In the genomic region with DNA sequence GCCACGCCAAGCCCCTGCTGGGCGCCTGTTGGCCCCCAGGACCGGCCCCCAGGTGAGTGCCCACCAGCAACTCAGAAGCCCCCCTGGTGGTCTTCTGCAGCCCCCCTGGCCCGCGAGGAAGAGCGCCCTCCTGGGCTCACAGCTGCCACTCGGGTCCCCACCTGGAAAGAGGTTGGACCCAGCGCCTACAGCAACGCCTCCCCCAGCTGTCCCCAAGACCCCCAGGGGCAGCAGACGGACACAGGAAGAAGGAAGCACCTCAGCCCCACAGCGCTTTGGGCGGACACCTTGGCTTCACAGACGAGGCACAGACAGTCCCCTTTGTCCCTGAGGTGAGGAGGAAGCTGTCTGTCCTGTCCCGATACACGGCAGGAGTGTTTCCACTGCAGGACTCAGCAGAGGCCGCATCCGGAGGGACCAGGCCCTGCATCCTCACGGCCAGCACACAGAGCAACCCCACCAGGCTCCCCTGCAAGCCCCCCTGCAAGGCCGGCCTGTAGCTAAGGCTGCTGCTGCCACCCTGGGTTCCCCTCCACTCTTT, we compare ENCODE assay signal across 12 cellular contexts.
"Had no signal": no experiment of that assay in that cellular context is flagged by ENCODE, and none has a peak within 500 bp of the region (broad histone marks: within the 10 kb centered on the region; RNA-seq: fewer than 3 reads in every experiment).

No MANE protein-coding gene starts in this region.

- DNase-seq: activated CD4-positive, alpha-beta memory T cell treated with anti-CD3 and anti-CD28 coated beads, Interleukin-2, amount 10 ng/mL, durations not matched to agents 7 days and 5 days; activated CD8-positive, alpha-beta memory T cell treated with anti-CD3 and anti-CD28 coated beads, Interleukin-2, amount 50 U/mL, for 48 hours; islet precursor cell; stimulated activated naive B cell treated with anti-CD40 and anti-IgM and Interleukin-4, amounts not matched to agents 10 μg/mL and 1 μg/mL and 100 μg/mL, for 72 hours; SW 1271 had no signal

- H3K27ac ChIP-seq: cardiac muscle cell, pancreas, tibial nerve had no signal

- H3K36me3 Mint-ChIP-seq: stimulated activated naive B cell treated with anti-CD40 and anti-IgM and Interleukin-4, amounts not matched to agents 10 μg/mL and 1 μg/mL and 100 μg/mL, for 72 hours had no signal

- FAIRE-seq: colon, pancreas, small intestine had no signal

- H3K4me3 Mint-ChIP-seq: activated CD4-positive, alpha-beta memory T cell treated with anti-CD3 and anti-CD28 coated beads, Interleukin-2, amount 10 ng/mL, durations not matched to agents 7 days and 5 days had no signal

- H3K27me3 ChIP-seq: pancreas had no signal

- H3K9me3 Mint-ChIP-seq: activated CD4-positive, alpha-beta memory T cell treated with anti-CD3 and anti-CD28 coated beads, Interleukin-2, amount 10 ng/mL, durations not matched to agents 7 days and 5 days; T-helper 2 cell treated with Interferon-gamma antibody and Interleukin-4, amounts not matched to agents 5 μg/mL and 100 μg/mL, for 36 hours had no signal

- H3K9me3 ChIP-seq: pancreas had no signal

- H3K36me3 ChIP-seq: cardiac muscle cell, left lung, pancreas, tibial nerve had no signal

- H3K4me1 ChIP-seq: pancreas had no signal

- H3K27ac Mint-ChIP-seq: activated CD4-positive, alpha-beta memory T cell treated with anti-CD3 and anti-CD28 coated beads, Interleukin-2, amount 10 ng/mL, durations not matched to agents 7 days and 5 days; stimulated activated naive B cell treated with anti-CD40 and anti-IgM and Interleukin-4, amounts not matched to agents 10 μg/mL and 1 μg/mL and 100 μg/mL, for 72 hours; T-helper 2 cell treated with Interferon-gamma antibody and Interleukin-4, amounts not matched to agents 5 μg/mL and 100 μg/mL, for 36 hours had no signal

- H3K4me3 ChIP-seq: cardiac muscle cell had no signal
